Comparison of ENCODE assay signal across 1 cellular context in genomic region chr7:3434611-3435010, GRCh38.
TF ChIP-seq lines count a peak whose summit lies in the region.

No MANE protein-coding gene starts in this region.

TF ChIP-seq in GM12878, 131 proteins besides CTCF, POLR2A, EP300 and RAD21 (continued from another document):
- TF ChIP-seq SIX5 (IDR thresholded peaks at IDR 0.05; ENCODE audit: low read depth, low read length, severe bottlenecking) (no peak), IRF5 (IDR thresholded peaks at IDR 0.05; ENCODE audit: borderline replicate concordance) (no peak), SKIL (IDR thresholded peaks at IDR 0.05; ENCODE audit: low read depth, poor library complexity, severe bottlenecking) (no peak), PAX5 (IDR thresholded peaks at IDR 0.05; ENCODE audit: borderline replicate concordance, low read depth, low read length) (no peak), RELA (IDR thresholded peaks at IDR 0.05; ENCODE audit: borderline replicate concordance, partially characterized antibody) (no peak), WRNIP1 (IDR thresholded peaks at IDR 0.05; ENCODE audit: borderline replicate concordance, low read depth, low read length) (no peak), BACH1 (IDR thresholded peaks at IDR 0.05; ENCODE audit: borderline replicate concordance) (no peak)
